Comparison of ENCODE assay signal across 36 cellular contexts in genomic region chr12:49998453-49998852, GRCh38. TPM values are rescaled to one million over a fixed set of nuclear protein-coding genes. Genes with fewer than 3 reads are reported as not detected.
"Had no signal": no experiment of that assay in that cellular context is flagged by ENCODE, and none has a peak within 500 bp of the region (broad histone marks: within the 10 kb centered on the region; RNA-seq: fewer than 3 reads in every experiment).

No MANE protein-coding gene starts in this region.

- H3K4me3 ChIP-seq: ascending aorta, coronary artery, dorsolateral prefrontal cortex, gastrocnemius medialis, heart left ventricle had no signal

- H3K4me1 ChIP-seq: ascending aorta, gastrocnemius medialis had no signal

- H3K9me3 ChIP-seq: ascending aorta, gastrocnemius medialis, heart left ventricle had no signal

- H3K4me3 Mint-ChIP-seq: activated CD4-positive, alpha-beta memory T cell treated with anti-CD3 and anti-CD28 coated beads for 36 hours; activated CD4-positive, alpha-beta T cell treated with anti-CD3 and anti-CD28 coated beads for 36 hours; activated CD4-positive, alpha-beta T cell treated with anti-CD3 and anti-CD28 coated beads, Interleukin-2, amount 10 ng/mL, durations not matched to agents 24 days and 14 days; activated CD8-positive, alpha-beta memory T cell treated with anti-CD3 and anti-CD28 coated beads, Interleukin-2, amount 10 ng/mL, durations not matched to agents 7 days and 5 days; activated CD8-positive, alpha-beta T cell treated with anti-CD3 and anti-CD28 coated beads, Interleukin-2, amount 10 ng/mL, durations not matched to agents 7 days and 5 days; activated naive CD4-positive, alpha-beta T cell treated with anti-CD3 and anti-CD28 coated beads, Interleukin-2, amount 10 ng/mL, durations not matched to agents 7 days and 5 days; activated naive CD8-positive, alpha-beta T cell treated with anti-CD3 and anti-CD28 coated beads, Interleukin-2, amount 10 ng/mL, durations not matched to agents 7 days and 5 days; activated T-helper 1 cell treated with anti-CD3 and anti-CD28 coated beads, Interleukin-12 subunit alpha, Interleukin-12 subunit beta, Interleukin-2, Interleukin-4 antibody, amounts not matched to agents 30 ng/mL and 10 ng/mL and 1 ng/mL, durations not matched to agents 14 hours and 24 hours and 36 hours; brain; central memory CD8-positive, alpha-beta T cell; dendritic cell treated with granulocyte-macrophage colony-stimulating factor and Interleukin-4, amounts not matched to agents 40 ng/mL and 50 ng/mL, for 4 days; T-helper 17 cell; T-helper 2 cell treated with Interferon-gamma antibody and Interleukin-4, amounts not matched to agents 5 μg/mL and 100 μg/mL, for 36 hours had no signal

- H3K27me3 ChIP-seq: ascending aorta, dorsolateral prefrontal cortex, gastrocnemius medialis, heart left ventricle had no signal

- H3K9me3 Mint-ChIP-seq: activated CD4-positive, alpha-beta memory T cell treated with anti-CD3 and anti-CD28 coated beads for 36 hours; activated CD4-positive, alpha-beta T cell treated with anti-CD3 and anti-CD28 coated beads, Interleukin-2, amount 10 ng/mL, durations not matched to agents 24 days and 14 days; activated naive CD4-positive, alpha-beta T cell treated with anti-CD3 and anti-CD28 coated beads, Interleukin-2, amount 10 ng/mL, durations not matched to agents 7 days and 5 days; activated naive CD4-positive, alpha-beta T cell treated with anti-CD3 and anti-CD28 coated beads, Interleukin-2, amount 50 U/mL, for 72 hours; activated naive CD8-positive, alpha-beta T cell treated with anti-CD3 and anti-CD28 coated beads, Interleukin-2, amount 10 ng/mL, durations not matched to agents 7 days and 5 days; activated T-helper 1 cell treated with anti-CD3 and anti-CD28 coated beads, Interleukin-12 subunit alpha, Interleukin-12 subunit beta, Interleukin-2, Interleukin-4 antibody, amounts not matched to agents 30 ng/mL and 10 ng/mL and 1 ng/mL, durations not matched to agents 14 hours and 24 hours and 36 hours; activated T-helper 2 cell treated with anti-CD3 and anti-CD28 coated beads, Interferon-gamma antibody, Interleukin-2, Interleukin-4, amounts not matched to agents 10 μg/mL and 5 μg/mL and 100 μg/mL, durations not matched to agents 14 hours and 24 hours and 36 hours; brain; central memory CD8-positive, alpha-beta T cell; dendritic cell treated with granulocyte-macrophage colony-stimulating factor and Interleukin-4, amounts not matched to agents 40 ng/mL and 50 ng/mL, for 4 days; T-helper 2 cell treated with Interferon-gamma antibody and Interleukin-4, amounts not matched to agents 5 μg/mL and 100 μg/mL, for 36 hours had no signal

- H3K27ac Mint-ChIP-seq: activated CD4-positive, alpha-beta memory T cell treated with anti-CD3 and anti-CD28 coated beads for 36 hours; activated CD4-positive, alpha-beta T cell treated with anti-CD3 and anti-CD28 coated beads for 36 hours; activated CD4-positive, alpha-beta T cell treated with anti-CD3 and anti-CD28 coated beads, Interleukin-2, amount 10 ng/mL, durations not matched to agents 24 days and 14 days; activated CD8-positive, alpha-beta T cell treated with anti-CD3 and anti-CD28 coated beads, Interleukin-2, amount 10 ng/mL, durations not matched to agents 7 days and 5 days; activated naive CD4-positive, alpha-beta T cell treated with anti-CD3 and anti-CD28 coated beads, Interleukin-2, amount 10 ng/mL, durations not matched to agents 7 days and 5 days; activated naive CD4-positive, alpha-beta T cell treated with anti-CD3 and anti-CD28 coated beads, Interleukin-2, amount 50 U/mL, for 72 hours; activated naive CD8-positive, alpha-beta T cell treated with anti-CD3 and anti-CD28 coated beads, Interleukin-2, amount 10 ng/mL, durations not matched to agents 7 days and 5 days; activated T-helper 1 cell treated with anti-CD3 and anti-CD28 coated beads, Interleukin-12 subunit alpha, Interleukin-12 subunit beta, Interleukin-2, Interleukin-4 antibody, amounts not matched to agents 30 ng/mL and 10 ng/mL and 1 ng/mL, durations not matched to agents 14 hours and 24 hours and 36 hours; activated T-helper 2 cell treated with anti-CD3 and anti-CD28 coated beads, Interferon-gamma antibody, Interleukin-2, Interleukin-4, amounts not matched to agents 10 μg/mL and 5 μg/mL and 100 μg/mL, durations not matched to agents 14 hours and 24 hours and 36 hours; brain; dendritic cell treated with granulocyte-macrophage colony-stimulating factor and Interleukin-4, amounts not matched to agents 40 ng/mL and 50 ng/mL, for 4 days; T-helper 17 cell; T-helper 2 cell treated with Interferon-gamma antibody and Interleukin-4, amounts not matched to agents 5 μg/mL and 100 μg/mL, for 36 hours had no signal

- DNase-seq: activated CD4-positive, alpha-beta memory T cell treated with anti-CD3 and anti-CD28 coated beads for 36 hours; activated CD4-positive, alpha-beta T cell treated with anti-CD3 and anti-CD28 coated beads for 36 hours; activated CD4-positive, alpha-beta T cell treated with anti-CD3 and anti-CD28 coated beads, Interleukin-2, amount 10 ng/mL, durations not matched to agents 24 days and 14 days; activated CD4-positive, CD25-positive, alpha-beta regulatory T cell; activated CD4-positive, CD25-positive, alpha-beta regulatory T cell treated with anti-CD3 and anti-CD28 coated beads, Interleukin-2, amount 50 U/mL, for 72 hours; activated CD8-positive, alpha-beta memory T cell treated with anti-CD3 and anti-CD28 coated beads, Interleukin-2, amount 10 ng/mL, durations not matched to agents 7 days and 5 days; activated CD8-positive, alpha-beta memory T cell treated with anti-CD3 and anti-CD28 coated beads, Interleukin-2, amount 50 U/mL, for 4 hours; activated CD8-positive, alpha-beta T cell treated with anti-CD3 and anti-CD28 coated beads, Interleukin-2, amount 10 ng/mL, durations not matched to agents 7 days and 5 days; activated effector memory CD4-positive, alpha-beta T cell treated with anti-CD3 and anti-CD28 coated beads, Interleukin-2, amount 50 U/mL, for 16 hours; activated naive CD4-positive, alpha-beta T cell treated with anti-CD3 and anti-CD28 coated beads, Interleukin-2, amount 10 ng/mL, durations not matched to agents 7 days and 5 days; activated naive CD8-positive, alpha-beta T cell treated with anti-CD3 and anti-CD28 coated beads, Interleukin-2, amount 10 ng/mL, durations not matched to agents 7 days and 5 days; activated T-cell treated with anti-CD3 and anti-CD28 coated beads, Interleukin-2, amount 50 U/mL, for 1 hour; activated T-cell treated with anti-CD3 and anti-CD28 coated beads, Interleukin-2, amount 50 U/mL, for 48 hours; dorsolateral prefrontal cortex; effector memory CD4-positive, alpha-beta T cell; gastrocnemius medialis; glutamatergic neuron; heart left ventricle; hypothalamus; T-helper 1 cell; T-helper 17 cell had no signal

- ATAC-seq: activated CD4-positive, alpha-beta T cell treated with anti-CD3 and anti-CD28 coated beads for 36 hours; activated CD8-positive, alpha-beta memory T cell treated with anti-CD3 and anti-CD28 coated beads, Interleukin-2, amount 10 ng/mL, durations not matched to agents 7 days and 5 days; activated CD8-positive, alpha-beta T cell treated with anti-CD3 and anti-CD28 coated beads, Interleukin-2, amount 10 ng/mL, durations not matched to agents 7 days and 5 days; activated naive CD4-positive, alpha-beta T cell treated with anti-CD3 and anti-CD28 coated beads, Interleukin-2, amount 50 U/mL, for 72 hours; esophagus mucosa; gastrocnemius medialis; heart left ventricle; T-helper 17 cell had no signal

- H3K4me1 Mint-ChIP-seq: activated CD4-positive, alpha-beta T cell treated with anti-CD3 and anti-CD28 coated beads for 36 hours; activated CD4-positive, alpha-beta T cell treated with anti-CD3 and anti-CD28 coated beads, Interleukin-2, amount 10 ng/mL, durations not matched to agents 24 days and 14 days; activated CD8-positive, alpha-beta memory T cell treated with anti-CD3 and anti-CD28 coated beads, Interleukin-2, amount 10 ng/mL, durations not matched to agents 7 days and 5 days; activated naive CD4-positive, alpha-beta T cell treated with anti-CD3 and anti-CD28 coated beads, Interleukin-2, amount 10 ng/mL, durations not matched to agents 7 days and 5 days; central memory CD8-positive, alpha-beta T cell; T-helper 17 cell had no signal

- H3K27me3 Mint-ChIP-seq: activated CD4-positive, alpha-beta memory T cell treated with anti-CD3 and anti-CD28 coated beads for 36 hours; activated CD4-positive, alpha-beta T cell treated with anti-CD3 and anti-CD28 coated beads for 36 hours; activated CD4-positive, alpha-beta T cell treated with anti-CD3 and anti-CD28 coated beads, Interleukin-2, amount 10 ng/mL, durations not matched to agents 24 days and 14 days; activated CD8-positive, alpha-beta memory T cell treated with anti-CD3 and anti-CD28 coated beads, Interleukin-2, amount 10 ng/mL, durations not matched to agents 7 days and 5 days; activated naive CD4-positive, alpha-beta T cell treated with anti-CD3 and anti-CD28 coated beads, Interleukin-2, amount 10 ng/mL, durations not matched to agents 7 days and 5 days; activated naive CD8-positive, alpha-beta T cell treated with anti-CD3 and anti-CD28 coated beads, Interleukin-2, amount 10 ng/mL, durations not matched to agents 7 days and 5 days; brain; central memory CD8-positive, alpha-beta T cell; dendritic cell treated with granulocyte-macrophage colony-stimulating factor and Interleukin-4, amounts not matched to agents 40 ng/mL and 50 ng/mL, for 4 days; T-helper 17 cell had no signal

- H3K27ac ChIP-seq: ascending aorta, coronary artery, dorsolateral prefrontal cortex, epithelial cell of prostate, gastrocnemius medialis, heart left ventricle had no signal

RNA-seq across cellular contexts. Expression of gene AQP6, which starts 25.7 kb away (rescaled TPM):
- total RNA-seq: activated CD4-positive, alpha-beta memory T cell treated with anti-CD3 and anti-CD28 coated beads for 36 hours; activated CD4-positive, alpha-beta T cell treated with anti-CD3 and anti-CD28 coated beads for 36 hours; activated CD4-positive, alpha-beta T cell treated with anti-CD3 and anti-CD28 coated beads, Interleukin-2, amount 10 ng/mL, durations not matched to agents 24 days and 14 days; activated CD8-positive, alpha-beta memory T cell treated with anti-CD3 and anti-CD28 coated beads for 36 hours; activated CD8-positive, alpha-beta memory T cell treated with anti-CD3 and anti-CD28 coated beads, Interleukin-2, amount 10 ng/mL, durations not matched to agents 7 days and 5 days; activated CD8-positive, alpha-beta T cell treated with anti-CD3 and anti-CD28 coated beads, Interleukin-2, amount 10 ng/mL, durations not matched to agents 7 days and 5 days; activated naive CD4-positive, alpha-beta T cell treated with anti-CD3 and anti-CD28 coated beads, Interleukin-2, amount 50 U/mL, for 72 hours; activated naive CD8-positive, alpha-beta T cell treated with anti-CD3 and anti-CD28 coated beads, Interleukin-2, amount 10 ng/mL, durations not matched to agents 7 days and 5 days; activated T-helper 1 cell treated with anti-CD3 and anti-CD28 coated beads, Interleukin-12 subunit alpha, Interleukin-12 subunit beta, Interleukin-2, Interleukin-4 antibody, amounts not matched to agents 30 ng/mL and 10 ng/mL and 1 ng/mL, durations not matched to agents 14 hours and 24 hours and 36 hours; activated T-helper 2 cell treated with anti-CD3 and anti-CD28 coated beads, Interferon-gamma antibody, Interleukin-2, Interleukin-4, amounts not matched to agents 10 μg/mL and 5 μg/mL and 100 μg/mL, durations not matched to agents 14 hours and 24 hours and 36 hours; ascending aorta; bronchial epithelial cell; cardiac septum; esophagus mucosa; gastrocnemius medialis; heart left ventricle; T-helper 17 cell had no signal

RNA-seq across cellular contexts. Expression of gene AQP5, which starts 36.8 kb away (rescaled TPM):
- total RNA-seq: activated CD4-positive, alpha-beta memory T cell treated with anti-CD3 and anti-CD28 coated beads for 36 hours; activated CD4-positive, alpha-beta T cell treated with anti-CD3 and anti-CD28 coated beads for 36 hours; activated CD4-positive, alpha-beta T cell treated with anti-CD3 and anti-CD28 coated beads, Interleukin-2, amount 10 ng/mL, durations not matched to agents 24 days and 14 days; activated CD8-positive, alpha-beta memory T cell treated with anti-CD3 and anti-CD28 coated beads for 36 hours; activated CD8-positive, alpha-beta memory T cell treated with anti-CD3 and anti-CD28 coated beads, Interleukin-2, amount 10 ng/mL, durations not matched to agents 7 days and 5 days; activated CD8-positive, alpha-beta T cell treated with anti-CD3 and anti-CD28 coated beads, Interleukin-2, amount 10 ng/mL, durations not matched to agents 7 days and 5 days; activated naive CD4-positive, alpha-beta T cell treated with anti-CD3 and anti-CD28 coated beads, Interleukin-2, amount 50 U/mL, for 72 hours; activated naive CD8-positive, alpha-beta T cell treated with anti-CD3 and anti-CD28 coated beads, Interleukin-2, amount 10 ng/mL, durations not matched to agents 7 days and 5 days; activated T-helper 1 cell treated with anti-CD3 and anti-CD28 coated beads, Interleukin-12 subunit alpha, Interleukin-12 subunit beta, Interleukin-2, Interleukin-4 antibody, amounts not matched to agents 30 ng/mL and 10 ng/mL and 1 ng/mL, durations not matched to agents 14 hours and 24 hours and 36 hours; activated T-helper 2 cell treated with anti-CD3 and anti-CD28 coated beads, Interferon-gamma antibody, Interleukin-2, Interleukin-4, amounts not matched to agents 10 μg/mL and 5 μg/mL and 100 μg/mL, durations not matched to agents 14 hours and 24 hours and 36 hours; ascending aorta; cardiac septum; gastrocnemius medialis; T-helper 17 cell had no signal

RNA-seq across cellular contexts. Expression of gene AQP2, which starts 47.9 kb away (rescaled TPM):
- total RNA-seq: activated CD4-positive, alpha-beta memory T cell treated with anti-CD3 and anti-CD28 coated beads for 36 hours; activated CD4-positive, alpha-beta T cell treated with anti-CD3 and anti-CD28 coated beads for 36 hours; activated CD4-positive, alpha-beta T cell treated with anti-CD3 and anti-CD28 coated beads, Interleukin-2, amount 10 ng/mL, durations not matched to agents 24 days and 14 days; activated CD8-positive, alpha-beta memory T cell treated with anti-CD3 and anti-CD28 coated beads for 36 hours; activated CD8-positive, alpha-beta memory T cell treated with anti-CD3 and anti-CD28 coated beads, Interleukin-2, amount 10 ng/mL, durations not matched to agents 7 days and 5 days; activated CD8-positive, alpha-beta T cell treated with anti-CD3 and anti-CD28 coated beads, Interleukin-2, amount 10 ng/mL, durations not matched to agents 7 days and 5 days; activated naive CD4-positive, alpha-beta T cell treated with anti-CD3 and anti-CD28 coated beads, Interleukin-2, amount 50 U/mL, for 72 hours; activated naive CD8-positive, alpha-beta T cell treated with anti-CD3 and anti-CD28 coated beads, Interleukin-2, amount 10 ng/mL, durations not matched to agents 7 days and 5 days; activated T-helper 1 cell treated with anti-CD3 and anti-CD28 coated beads, Interleukin-12 subunit alpha, Interleukin-12 subunit beta, Interleukin-2, Interleukin-4 antibody, amounts not matched to agents 30 ng/mL and 10 ng/mL and 1 ng/mL, durations not matched to agents 14 hours and 24 hours and 36 hours; activated T-helper 2 cell treated with anti-CD3 and anti-CD28 coated beads, Interferon-gamma antibody, Interleukin-2, Interleukin-4, amounts not matched to agents 10 μg/mL and 5 μg/mL and 100 μg/mL, durations not matched to agents 14 hours and 24 hours and 36 hours; ascending aorta; bronchial epithelial cell; cardiac septum; cerebellum; dorsolateral prefrontal cortex; esophagus mucosa; gastrocnemius medialis; heart left ventricle; T-helper 17 cell had no signal
- polyA plus RNA-seq: heart left ventricle had no signal

RNA-seq across cellular contexts. Expression of gene ASIC1, which starts 58.9 kb away (rescaled TPM):
- total RNA-seq: ascending aorta had no signal
